In the genomic region with DNA sequence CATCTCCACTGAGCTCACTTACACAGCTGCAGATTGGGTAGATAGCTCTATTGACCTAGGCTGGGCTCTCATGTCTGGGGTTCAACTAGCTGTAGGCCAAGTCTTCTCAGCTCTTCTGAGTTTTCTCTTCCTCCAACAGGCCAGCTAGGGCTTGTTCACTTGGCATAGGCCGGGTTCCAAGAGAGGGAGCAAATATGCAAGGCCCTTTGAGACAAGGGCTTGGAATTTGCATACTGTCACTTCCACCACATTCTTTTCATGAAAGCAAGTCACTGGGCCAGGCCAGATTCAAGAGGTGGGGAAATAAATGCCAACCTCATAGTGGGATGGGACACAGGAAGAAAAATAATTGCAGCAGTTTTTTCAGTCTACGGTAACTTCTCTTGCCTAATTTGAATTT, we compare ENCODE assay signal across 1 cellular context.
TF ChIP-seq lines count a peak whose summit lies in the region.

No MANE protein-coding gene starts in this region.

TF ChIP-seq in H1, 55 proteins besides CTCF, POLR2A, EP300 and RAD21:
- TF ChIP-seq TEAD4 (IDR thresholded peaks at IDR 0.05; ENCODE audit: low read depth, low read length) = peak; percentile 75
- no peak for TF ChIP-seq EZH2 (IDR thresholded peaks at IDR 0.05; ENCODE audit: low read depth, low read length, severe bottlenecking)
TF ChIP-seq in H1: peak in this region for 1.
